In genomic region chrX:130108647-130109428, GRCh38 we compare ENCODE assay signal across 8 cellular contexts. TPM values are rescaled to one million over a fixed set of nuclear protein-coding genes. Genes with fewer than 3 reads are reported as not detected.
DNase-seq lines count a peak whose midpoint lies in the region; ATAC-seq and TF ChIP-seq lines count a peak whose summit lies in the region.

No MANE protein-coding gene starts in this region.

- H3K4me1 Mint-ChIP-seq in IgD-negative memory B cell (peaks cover 13 to 22% (median 20%) of the 10 kb centered on the region in 3 donors), activated B cell treated with CpG ODN at 0.5 μM for 24 hours (peaks cover 52% of the 10 kb centered on the region)

- POLR2A ChIA-PET in activated B cell treated with CpG ODN at 0.5 μM for 24 hours (lab: Charles Lee) = interaction anchor here (0.8 to 3.4 kb wide), 8 partner anchors 13 to 333 kb away, joined by 3 to 37 read pairs (median 8); partner anchors contain the start of gene AIFM1

- peak overlapping the region; percentile 86 to 95 (median 90) for H3K4me3 Mint-ChIP-seq in IgD-negative memory B cell
- peak overlapping the region; percentile 92 for H3K4me3 Mint-ChIP-seq in activated B cell treated with CpG ODN at 0.5 μM for 24 hours

- H3K9me3 Mint-ChIP-seq in IgD-negative memory B cell (peaks cover 0 to 2% (median 0%) of the 10 kb centered on the region in 3 donors), activated B cell treated with CpG ODN at 0.5 μM for 24 hours (no peaks in the 10 kb centered on the region)

- TF ChIP-seq CTCF in activated B cell treated with CpG ODN at 0.5 μM for 24 hours (IDR thresholded peaks at IDR 0.05) = no peak
- TF ChIP-seq CTCF in fibroblast of pulmonary artery (IDR thresholded peaks at IDR 0.05; ENCODE audit: low read length, missing control alignments) = no peak

- no peaks in the 10 kb centered on the region for H3K36me3 Mint-ChIP-seq in IgD-negative memory B cell
- H3K36me3 Mint-ChIP-seq in activated B cell treated with CpG ODN at 0.5 μM for 24 hours (ENCODE audit: low read depth) = peaks cover 10% of the 10 kb centered on the region

- peak; percentile 31 for DNase-seq in NCI-H82 (lab: John Stamatoyannopoulos, UW)
- DNase-seq in NCI-H82 treated with DMSO at 0.1 percent for 48 hours (lab: John Stamatoyannopoulos, UW; ENCODE audit: unreplicated experiment) = no peak
- no peak for DNase-seq in activated B cell treated with CpG ODN at 0.5 μM for 24 hours
- DNase-seq in fibroblast of pulmonary artery (ENCODE audit: low read depth) = no peak
- DNase-seq in skeletal muscle cell (ENCODE audit: low read depth) = no peak
- DNase-seq in amygdala (lab: John Stamatoyannopoulos, UW) = no peak

- H3K27ac Mint-ChIP-seq in IgD-negative memory B cell (peak overlapping the region; percentile 60 to 94 (median 76)), activated B cell treated with CpG ODN at 0.5 μM for 24 hours (peak overlapping the region; percentile 88)

- CTCF ChIA-PET in activated B cell treated with CpG ODN at 0.5 μM for 24 hours (lab: Charles Lee) = interaction anchor here (1.2 to 4.0 kb wide), 3 partner anchors 12 to 28 kb away, joined by 3 to 28 read pairs (median 4); no protein-coding TSS in a partner anchor

- intact Hi-C loops in activated B cell treated with CpG ODN at 0.5 μM for 24 hours (cut with micrococcal nuclease) = loop anchor here (1.0 to 5.0 kb wide), 5 partner anchors 11 to 793 kb away; partner anchors contain the start of gene ENOX2

- peak; percentile 66 for ATAC-seq in GM21723 (IDR thresholded peaks at IDR 0.05; ENCODE audit: unreplicated experiment)
- peak; percentile 63 for ATAC-seq in activated B cell treated with CpG ODN at 0.5 μM for 24 hours (ENCODE audit: low read depth)

- H3K4me3 ChIP-seq in fibroblast of pulmonary artery (replicated peaks; ENCODE audit: low read depth, low read length) = peak overlapping the region; percentile 60
- peak overlapping the region; percentile 60 for H3K4me3 ChIP-seq in skeletal muscle cell (ENCODE audit: low read depth, low read length)

- H3K27me3 Mint-ChIP-seq in IgD-negative memory B cell = no peaks in the 10 kb centered on the region
- no peaks in the 10 kb centered on the region for H3K27me3 Mint-ChIP-seq in activated B cell treated with CpG ODN at 0.5 μM for 24 hours

RNA-seq across cellular contexts. Expression of gene ELF4, which starts 1.5 kb away (rescaled TPM):
- polyA plus RNA-seq in IgD-negative memory B cell = 15.6 TPM
- 32.4 and 33.0 TPM in 2 replicates for total RNA-seq in activated B cell treated with CpG ODN at 0.5 μM for 24 hours

RNA-seq across cellular contexts. Expression of gene AIFM1, which starts 56.8 kb away (rescaled TPM):
- 26.2 TPM for polyA plus RNA-seq in IgD-negative memory B cell
- total RNA-seq in activated B cell treated with CpG ODN at 0.5 μM for 24 hours = 30.8 and 34.3 TPM in 2 replicates
